15 cellular contexts compared by ENCODE assay signal in the genomic region with DNA sequence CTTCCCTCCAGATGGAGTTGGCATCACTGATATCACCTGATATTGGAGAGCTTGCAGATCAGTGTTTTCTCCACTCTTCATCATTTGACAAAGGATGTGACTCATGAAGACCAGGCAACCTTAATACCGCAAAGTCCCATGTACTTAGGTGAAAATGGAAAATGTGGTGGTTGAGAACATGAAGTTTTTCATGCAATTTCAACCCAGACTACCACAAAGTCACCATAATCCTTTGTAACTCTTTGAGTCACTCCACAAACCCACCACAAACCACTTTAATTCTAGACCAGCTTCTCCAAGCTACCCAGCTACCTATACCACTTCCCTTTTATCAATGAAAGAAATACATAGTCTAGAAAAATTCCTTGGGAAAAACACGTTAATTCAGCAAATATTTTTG. TPM values are rescaled to one million over a fixed set of nuclear protein-coding genes. Genes with fewer than 3 reads are reported as not detected.
DNase-seq lines count a peak whose midpoint lies in the region; ATAC-seq and TF ChIP-seq lines count a peak whose summit lies in the region.
"Had no signal": no experiment of that assay in that cellular context is flagged by ENCODE, and none has a peak within 500 bp of the region (broad histone marks: within the 10 kb centered on the region; RNA-seq: fewer than 3 reads in every experiment).

No MANE protein-coding gene starts in this region.

- no peaks in the 10 kb centered on the region for H3K9me3 Mint-ChIP-seq in activated T-cell treated with anti-CD3 and anti-CD28 coated beads, Interleukin-2, amount 50 U/mL, for 4 hours
- peaks cover 12% of the 10 kb centered on the region for H3K9me3 Mint-ChIP-seq in activated naive CD8-positive, alpha-beta T cell (ENCODE audit: low read depth)

- H3K4me2 ChIP-seq in smooth muscle cell = no peak overlapping the region

- 58% methylated on average over 2 of the region's 2 CpGs for WGBS in smooth muscle cell (ENCODE audit: low lambda C conversion rate)

- peaks cover 23% of the 10 kb centered on the region for H3K27me3 Mint-ChIP-seq in activated T-cell treated with anti-CD3 and anti-CD28 coated beads, Interleukin-2, amount 50 U/mL, for 4 hours (ENCODE audit: low read depth)
- H3K27me3 Mint-ChIP-seq in activated naive CD8-positive, alpha-beta T cell = peaks cover 22% of the 10 kb centered on the region

- no peak overlapping the region for H2AFZ ChIP-seq in smooth muscle cell (ENCODE audit: low read depth)

- H3K27me3 ChIP-seq in smooth muscle cell (ENCODE audit: low read depth) (no peaks in the 10 kb centered on the region), right atrium auricular region (no peaks in the 10 kb centered on the region)
- H3K27me3 ChIP-seq: testis had no signal

- H3K36me3 ChIP-seq in smooth muscle cell (ENCODE audit: low read depth) (no peaks in the 10 kb centered on the region), right atrium auricular region (no peaks in the 10 kb centered on the region)

- no peaks in the 10 kb centered on the region for H3F3A ChIP-seq in smooth muscle cell (ENCODE audit: low read depth)

- H3K4me3 ChIP-seq in NB4 (ENCODE audit: low read depth, low read length) = no peak overlapping the region
- no peak overlapping the region for H3K4me3 ChIP-seq in smooth muscle cell
- no peak overlapping the region for H3K4me3 ChIP-seq in right atrium auricular region
- H3K4me3 ChIP-seq: testis had no signal

- H4K20me1 ChIP-seq in smooth muscle cell (ENCODE audit: low read depth) = no peaks in the 10 kb centered on the region

- H3K4me1 ChIP-seq in smooth muscle cell (ENCODE audit: low read depth) (no peaks in the 10 kb centered on the region), right atrium auricular region (no peaks in the 10 kb centered on the region)
- H3K4me1 ChIP-seq: testis had no signal

- H3K27ac ChIP-seq in smooth muscle cell (ENCODE audit: low read depth) (peak overlapping the region; percentile 67), right atrium auricular region (no peak overlapping the region)
- H3K27ac ChIP-seq: testis had no signal

- no peak overlapping the region for H3K9ac ChIP-seq in smooth muscle cell (ENCODE audit: low read depth)

- TF ChIP-seq POLR2A in NB4 (IDR thresholded peaks at IDR 0.05; ENCODE audit: extremely low read depth, insufficient read length) = no peak

- H3K4me3 Mint-ChIP-seq in activated T-cell treated with anti-CD3 and anti-CD28 coated beads, Interleukin-2, amount 50 U/mL, for 4 hours = no peak overlapping the region
- H3K4me3 Mint-ChIP-seq in activated naive CD8-positive, alpha-beta T cell = no peak overlapping the region

- TF ChIP-seq CTCF in NB4 (IDR thresholded peaks at IDR 0.05; ENCODE audit: low read depth, low read length) (no peak), smooth muscle cell (IDR thresholded peaks at IDR 0.05; ENCODE audit: borderline replicate concordance, insufficient read depth, poor library complexity, severe bottlenecking) (no peak), right atrium auricular region (IDR thresholded peaks at IDR 0.05) (no peak)

- DNase-seq in activated T-cell treated with anti-CD3 and anti-CD28 coated beads, Interleukin-2, amount 50 U/mL, for 4 hours = no peak
- DNase-seq in activated T-cell treated with anti-CD3 and anti-CD28 coated beads for 4 hours (no peak), NB4 (ENCODE audit: low read depth) (peak; percentile 61), smooth muscle cell (lab: John Stamatoyannopoulos, UW; ENCODE audit: unreplicated experiment) (no peak), right atrium auricular region (ENCODE audit: low spot score) (no peak)
- DNase-seq: activated effector memory CD4-positive, alpha-beta T cell treated with anti-CD3 and anti-CD28 coated beads, Interleukin-2, amount 50 U/mL, for 16 hours; caudate nucleus; COR-L47; mesenchymal stem cell; MM.1S; NCI-H2171 treated with DMSO at 0.1 percent for 48 hours; testis had no signal

- H3K4me1 Mint-ChIP-seq in activated T-cell treated with anti-CD3 and anti-CD28 coated beads, Interleukin-2, amount 50 U/mL, for 4 hours (ENCODE audit: low read depth) = peaks cover 9% of the 10 kb centered on the region
- peaks cover 12% of the 10 kb centered on the region for H3K4me1 Mint-ChIP-seq in activated naive CD8-positive, alpha-beta T cell (ENCODE audit: low read depth)

- H3K27ac Mint-ChIP-seq in activated naive CD8-positive, alpha-beta T cell = peak overlapping the region; percentile 5

- no peaks in the 10 kb centered on the region for H3K79me2 ChIP-seq in smooth muscle cell (ENCODE audit: low read depth)

- ATAC-seq in activated T-cell treated with anti-CD3 and anti-CD28 coated beads, Interleukin-2, amount 50 U/mL, for 4 hours = peak; percentile 89 to 90
- ATAC-seq in HG03439 (IDR thresholded peaks at IDR 0.05; ENCODE audit: unreplicated experiment) (no peak), GM19397 (IDR thresholded peaks at IDR 0.05; ENCODE audit: unreplicated experiment) (no peak)

- H3K9me3 ChIP-seq in smooth muscle cell (replicated peaks; ENCODE audit: low read depth) (no peaks in the 10 kb centered on the region), right atrium auricular region (no peaks in the 10 kb centered on the region)
- H3K9me3 ChIP-seq: testis had no signal

- no peaks in the 10 kb centered on the region for H3K36me3 Mint-ChIP-seq in activated T-cell treated with anti-CD3 and anti-CD28 coated beads, Interleukin-2, amount 50 U/mL, for 4 hours (ENCODE audit: insufficient read depth)
- H3K36me3 Mint-ChIP-seq in activated naive CD8-positive, alpha-beta T cell = peaks cover 9% of the 10 kb centered on the region

RNA-seq across cellular contexts. Expression of gene NHLRC1, which starts 7.1 kb away (rescaled TPM):
- total RNA-seq in activated T-cell treated with anti-CD3 and anti-CD28 coated beads, Interleukin-2, amount 50 U/mL, for 4 hours = under 1 TPM; 0.22 to 0.50 (median 0.28) TPM
- 0.22 and 0.85 TPM in 2 replicates for total RNA-seq in smooth muscle cell
- 0.42 and 1.3 TPM in 2 replicates for polyA plus RNA-seq in smooth muscle cell
- total RNA-seq in right atrium auricular region = 1 to 10 TPM; 1.8 to 2.4 TPM

RNA-seq across cellular contexts. Expression of gene TPMT, which starts 39.5 kb away (rescaled TPM):
- 1 to 10 TPM; 1.4 to 3.8 (median 3.7) TPM for total RNA-seq in activated T-cell treated with anti-CD3 and anti-CD28 coated beads, Interleukin-2, amount 50 U/mL, for 4 hours
- total RNA-seq in smooth muscle cell (9.6 TPM in 2 replicates), right atrium auricular region (10 to 100 TPM in 1 of 2 donors, 1 to 10 TPM in 1; 9.0 to 18.4 TPM)
- polyA plus RNA-seq in smooth muscle cell = 4.9 and 7.9 TPM in 2 replicates

RNA-seq across cellular contexts. Expression of gene KDM1B, which starts 39.9 kb away (rescaled TPM):
- total RNA-seq in activated T-cell treated with anti-CD3 and anti-CD28 coated beads, Interleukin-2, amount 50 U/mL, for 4 hours = 10 to 100 TPM; 11.0 to 14.3 (median 12.5) TPM
- total RNA-seq in smooth muscle cell (15.8 and 19.1 TPM in 2 replicates), right atrium auricular region (10 to 100 TPM in 1 of 2 donors, 1 to 10 TPM in 1; 8.7 to 15.5 TPM)
- 8.2 and 10.6 TPM in 2 replicates for polyA plus RNA-seq in smooth muscle cell

Comparison
In these comparisons a context has a peak if more than half of its experiments do, and no peak if none do; other contexts are left out.
1. ATAC-seq: peak in activated T-cell treated with anti-CD3 and anti-CD28 coated beads, Interleukin-2, amount 50 U/mL, for 4 hours (2 of 2); none in HG03439 (single experiment) and GM19397 (single experiment).